1 cellular context compared by ENCODE assay signal in genomic region chr9:35757527-35758275, GRCh38.
TF ChIP-seq lines count a peak whose summit lies in the region.

No MANE protein-coding gene starts in this region.

TF ChIP-seq in GM23338, 12 proteins besides CTCF, POLR2A, EP300 and RAD21 (continued from another document):
- TF ChIP-seq, protein P1, sequence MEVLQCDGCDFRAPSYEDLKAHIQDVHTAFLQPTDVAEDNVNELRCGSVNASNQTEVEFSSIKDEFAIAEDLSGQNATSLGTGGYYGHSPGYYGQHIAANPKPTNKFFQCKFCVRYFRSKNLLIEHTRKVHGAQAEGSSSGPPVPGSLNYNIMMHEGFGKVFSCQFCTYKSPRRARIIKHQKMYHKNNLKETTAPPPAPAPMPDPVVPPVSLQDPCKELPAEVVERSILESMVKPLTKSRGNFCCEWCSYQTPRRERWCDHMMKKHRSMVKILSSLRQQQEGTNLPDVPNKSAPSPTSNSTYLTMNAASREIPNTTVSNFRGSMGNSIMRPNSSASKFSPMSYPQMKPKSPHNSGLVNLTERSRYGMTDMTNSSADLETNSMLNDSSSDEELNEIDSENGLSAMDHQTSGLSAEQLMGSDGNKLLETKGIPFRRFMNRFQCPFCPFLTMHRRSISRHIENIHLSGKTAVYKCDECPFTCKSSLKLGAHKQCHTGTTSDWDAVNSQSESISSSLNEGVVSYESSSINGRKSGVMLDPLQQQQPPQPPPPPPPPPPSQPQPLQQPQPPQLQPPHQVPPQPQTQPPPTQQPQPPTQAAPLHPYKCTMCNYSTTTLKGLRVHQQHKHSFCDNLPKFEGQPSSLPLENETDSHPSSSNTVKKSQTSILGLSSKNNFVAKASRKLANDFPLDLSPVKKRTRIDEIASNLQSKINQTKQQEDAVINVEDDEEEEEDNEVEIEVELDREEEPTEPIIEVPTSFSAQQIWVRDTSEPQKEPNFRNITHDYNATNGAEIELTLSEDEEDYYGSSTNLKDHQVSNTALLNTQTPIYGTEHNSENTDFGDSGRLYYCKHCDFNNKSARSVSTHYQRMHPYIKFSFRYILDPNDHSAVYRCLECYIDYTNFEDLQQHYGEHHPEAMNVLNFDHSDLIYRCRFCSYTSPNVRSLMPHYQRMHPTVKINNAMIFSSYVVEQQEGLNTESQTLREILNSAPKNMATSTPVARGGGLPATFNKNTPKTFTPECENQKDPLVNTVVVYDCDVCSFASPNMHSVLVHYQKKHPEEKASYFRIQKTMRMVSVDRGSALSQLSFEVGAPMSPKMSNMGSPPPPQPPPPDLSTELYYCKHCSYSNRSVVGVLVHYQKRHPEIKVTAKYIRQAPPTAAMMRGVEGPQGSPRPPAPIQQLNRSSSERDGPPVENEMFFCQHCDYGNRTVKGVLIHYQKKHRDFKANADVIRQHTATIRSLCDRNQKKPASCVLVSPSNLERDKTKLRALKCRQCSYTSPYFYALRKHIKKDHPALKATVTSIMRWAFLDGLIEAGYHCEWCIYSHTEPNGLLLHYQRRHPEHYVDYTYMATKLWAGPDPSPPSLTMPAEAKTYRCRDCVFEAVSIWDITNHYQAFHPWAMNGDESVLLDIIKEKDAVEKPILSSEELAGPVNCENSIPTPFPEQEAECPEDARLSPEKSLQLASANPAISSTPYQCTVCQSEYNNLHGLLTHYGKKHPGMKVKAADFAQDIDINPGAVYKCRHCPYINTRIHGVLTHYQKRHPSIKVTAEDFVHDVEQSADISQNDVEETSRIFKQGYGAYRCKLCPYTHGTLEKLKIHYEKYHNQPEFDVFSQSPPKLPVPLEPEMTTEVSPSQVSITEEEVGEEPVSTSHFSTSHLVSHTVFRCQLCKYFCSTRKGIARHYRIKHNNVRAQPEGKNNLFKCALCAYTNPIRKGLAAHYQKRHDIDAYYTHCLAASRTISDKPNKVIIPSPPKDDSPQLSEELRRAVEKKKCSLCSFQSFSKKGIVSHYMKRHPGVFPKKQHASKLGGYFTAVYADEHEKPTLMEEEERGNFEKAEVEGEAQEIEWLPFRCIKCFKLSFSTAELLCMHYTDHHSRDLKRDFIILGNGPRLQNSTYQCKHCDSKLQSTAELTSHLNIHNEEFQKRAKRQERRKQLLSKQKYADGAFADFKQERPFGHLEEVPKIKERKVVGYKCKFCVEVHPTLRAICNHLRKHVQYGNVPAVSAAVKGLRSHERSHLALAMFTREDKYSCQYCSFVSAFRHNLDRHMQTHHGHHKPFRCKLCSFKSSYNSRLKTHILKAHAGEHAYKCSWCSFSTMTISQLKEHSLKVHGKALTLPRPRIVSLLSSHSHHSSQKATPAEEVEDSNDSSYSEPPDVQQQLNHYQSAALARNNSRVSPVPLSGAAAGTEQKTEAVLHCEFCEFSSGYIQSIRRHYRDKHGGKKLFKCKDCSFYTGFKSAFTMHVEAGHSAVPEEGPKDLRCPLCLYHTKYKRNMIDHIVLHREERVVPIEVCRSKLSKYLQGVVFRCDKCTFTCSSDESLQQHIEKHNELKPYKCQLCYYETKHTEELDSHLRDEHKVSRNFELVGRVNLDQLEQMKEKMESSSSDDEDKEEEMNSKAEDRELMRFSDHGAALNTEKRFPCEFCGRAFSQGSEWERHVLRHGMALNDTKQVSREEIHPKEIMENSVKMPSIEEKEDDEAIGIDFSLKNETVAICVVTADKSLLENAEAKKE (CRISPR knock-in tag; IDR thresholded peaks at IDR 0.05): no peak
- 0 out of 2 replicates have a peak, but pooled peaks have one; percentile 6 for TF ChIP-seq ETS1 (IDR thresholded peaks at IDR 0.05)
- TF ChIP-seq EZH2phosphoT487 (IDR thresholded peaks at IDR 0.05; ENCODE audit: unreplicated experiment): no peak
- TF ChIP-seq NANOG (IDR thresholded peaks at IDR 0.05; ENCODE audit: borderline replicate concordance): no peak
- TF ChIP-seq, protein P2, sequence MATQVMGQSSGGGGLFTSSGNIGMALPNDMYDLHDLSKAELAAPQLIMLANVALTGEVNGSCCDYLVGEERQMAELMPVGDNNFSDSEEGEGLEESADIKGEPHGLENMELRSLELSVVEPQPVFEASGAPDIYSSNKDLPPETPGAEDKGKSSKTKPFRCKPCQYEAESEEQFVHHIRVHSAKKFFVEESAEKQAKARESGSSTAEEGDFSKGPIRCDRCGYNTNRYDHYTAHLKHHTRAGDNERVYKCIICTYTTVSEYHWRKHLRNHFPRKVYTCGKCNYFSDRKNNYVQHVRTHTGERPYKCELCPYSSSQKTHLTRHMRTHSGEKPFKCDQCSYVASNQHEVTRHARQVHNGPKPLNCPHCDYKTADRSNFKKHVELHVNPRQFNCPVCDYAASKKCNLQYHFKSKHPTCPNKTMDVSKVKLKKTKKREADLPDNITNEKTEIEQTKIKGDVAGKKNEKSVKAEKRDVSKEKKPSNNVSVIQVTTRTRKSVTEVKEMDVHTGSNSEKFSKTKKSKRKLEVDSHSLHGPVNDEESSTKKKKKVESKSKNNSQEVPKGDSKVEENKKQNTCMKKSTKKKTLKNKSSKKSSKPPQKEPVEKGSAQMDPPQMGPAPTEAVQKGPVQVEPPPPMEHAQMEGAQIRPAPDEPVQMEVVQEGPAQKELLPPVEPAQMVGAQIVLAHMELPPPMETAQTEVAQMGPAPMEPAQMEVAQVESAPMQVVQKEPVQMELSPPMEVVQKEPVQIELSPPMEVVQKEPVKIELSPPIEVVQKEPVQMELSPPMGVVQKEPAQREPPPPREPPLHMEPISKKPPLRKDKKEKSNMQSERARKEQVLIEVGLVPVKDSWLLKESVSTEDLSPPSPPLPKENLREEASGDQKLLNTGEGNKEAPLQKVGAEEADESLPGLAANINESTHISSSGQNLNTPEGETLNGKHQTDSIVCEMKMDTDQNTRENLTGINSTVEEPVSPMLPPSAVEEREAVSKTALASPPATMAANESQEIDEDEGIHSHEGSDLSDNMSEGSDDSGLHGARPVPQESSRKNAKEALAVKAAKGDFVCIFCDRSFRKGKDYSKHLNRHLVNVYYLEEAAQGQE (IDR thresholded peaks at IDR 0.05; ENCODE audit: unreplicated experiment): no peak
- TF ChIP-seq EZH2 (IDR thresholded peaks at IDR 0.05; ENCODE audit: low read depth, unreplicated experiment): no peak
TF ChIP-seq in GM23338: peak in this region for 1.
